In the genomic region with DNA sequence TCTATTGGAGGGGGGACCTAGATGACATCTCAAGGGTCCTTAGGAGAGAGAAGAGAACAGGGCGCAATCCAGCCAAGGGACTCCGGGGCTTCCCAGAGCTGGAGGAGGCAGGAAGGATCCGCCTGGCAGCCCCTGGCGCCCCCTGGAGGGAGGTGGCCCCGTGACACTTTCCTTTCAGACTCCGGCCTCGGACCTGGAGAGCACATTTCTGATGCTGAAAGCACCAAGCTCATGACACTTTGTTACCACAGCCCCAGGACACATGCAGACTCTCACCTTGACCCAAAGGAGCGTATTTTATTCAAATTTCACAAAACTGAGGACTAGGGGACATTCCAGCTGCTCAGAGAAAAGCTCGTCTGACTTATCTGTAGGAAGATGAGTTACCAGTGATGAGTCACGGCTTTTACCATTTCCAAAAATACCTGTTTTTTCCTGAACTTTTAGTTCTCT, we compare ENCODE assay signal across 8 cellular contexts. TPM values are rescaled to one million over a fixed set of nuclear protein-coding genes. Genes with fewer than 3 reads are reported as not detected.
A peak's percentile ranks its signal among the peaks of the same experiment; 100 is the strongest.
DNase-seq lines count a peak whose midpoint lies in the region; ATAC-seq and TF ChIP-seq lines count a peak whose summit lies in the region.

No MANE protein-coding gene starts in this region.

- no peak overlapping the region for H3K4me3 Mint-ChIP-seq in activated T-cell treated with anti-CD3 and anti-CD28 coated beads, Interleukin-2, amount 50 U/mL, for 24 hours

- H4K20me1 ChIP-seq in osteoblast (ENCODE audit: insufficient read depth, low read length): no peaks in the 10 kb centered on the region

- no peaks in the 10 kb centered on the region for H3K79me2 ChIP-seq in osteoblast (ENCODE audit: insufficient read depth, low read length)

- ATAC-seq in GM18870 (IDR thresholded peaks at IDR 0.05; ENCODE audit: unreplicated experiment): no peak
- ATAC-seq in HG02623 (IDR thresholded peaks at IDR 0.05; ENCODE audit: unreplicated experiment): no peak

- H3K4me2 ChIP-seq in osteoblast (ENCODE audit: insufficient read depth, low read length): peak overlapping the region; percentile 78

- peak overlapping the region; percentile 93 for H3K27ac ChIP-seq in osteoblast (ENCODE audit: low read depth, low read length)

- H3K4me1 ChIP-seq in osteoblast (ENCODE audit: insufficient read depth, low read length): peaks cover 30% of the 10 kb centered on the region

- H3K9me3 Mint-ChIP-seq in activated T-cell treated with anti-CD3 and anti-CD28 coated beads, Interleukin-2, amount 50 U/mL, for 24 hours: no peaks in the 10 kb centered on the region

- H3K4me3 ChIP-seq in GM06990 (replicated peaks; ENCODE audit: low read depth, low read length) (no peak overlapping the region), fibroblast of villous mesenchyme (ENCODE audit: low read depth, low read length) (no peak overlapping the region), osteoblast (ENCODE audit: insufficient read depth, low read length) (peak overlapping the region; percentile 39)

- H3K27ac Mint-ChIP-seq in activated T-cell treated with anti-CD3 and anti-CD28 coated beads, Interleukin-2, amount 50 U/mL, for 24 hours: no peak overlapping the region

- H3K9me3 ChIP-seq in osteoblast (ENCODE audit: low read depth, low read length): no peaks in the 10 kb centered on the region

- peak overlapping the region; percentile 23 for H2AFZ ChIP-seq in osteoblast (ENCODE audit: low read length)

- H3K27me3 ChIP-seq in GM06990 (replicated peaks; ENCODE audit: control insufficient read depth, insufficient read depth, low read length) (no peaks in the 10 kb centered on the region; the same call in 1 of the 2 replicates), osteoblast (ENCODE audit: insufficient read depth, low read length) (peaks cover 9% of the 10 kb centered on the region)

- peaks cover 18% of the 10 kb centered on the region for H3K4me1 Mint-ChIP-seq in activated T-cell treated with anti-CD3 and anti-CD28 coated beads, Interleukin-2, amount 50 U/mL, for 24 hours (ENCODE audit: low read depth)

- no peaks in the 10 kb centered on the region for H3K36me3 Mint-ChIP-seq in activated T-cell treated with anti-CD3 and anti-CD28 coated beads, Interleukin-2, amount 50 U/mL, for 24 hours (ENCODE audit: low read depth)

- DNase-seq in GM06990 (ENCODE audit: extremely low read depth, insufficient read length): no peak
- peak; percentile 63 for DNase-seq in NCI-H1694 (lab: John Stamatoyannopoulos, UW)
- peak; percentile 62 for DNase-seq in activated T-cell treated with anti-CD3 and anti-CD28 coated beads, Interleukin-2, amount 50 U/mL, for 24 hours
- peak; percentile 87 for DNase-seq in fibroblast of villous mesenchyme (ENCODE audit: low read depth)
- DNase-seq in osteoblast (ENCODE audit: insufficient read length, low spot score, missing footprints): peak; percentile 91
- no peak for DNase-seq in DMS153 treated with DMSO at 0.1 percent for 48 hours (lab: John Stamatoyannopoulos, UW; ENCODE audit: unreplicated experiment)

- H3K36me3 ChIP-seq in GM06990 (ENCODE audit: control insufficient read depth, insufficient read depth, low read length) (no peaks in the 10 kb centered on the region), osteoblast (ENCODE audit: insufficient read depth, low read length) (no peaks in the 10 kb centered on the region)

- H3K27me3 Mint-ChIP-seq in activated T-cell treated with anti-CD3 and anti-CD28 coated beads, Interleukin-2, amount 50 U/mL, for 24 hours: peaks cover 6% of the 10 kb centered on the region

- peak; percentile 77 for TF ChIP-seq CTCF in GM06990 (IDR thresholded peaks at IDR 0.05; ENCODE audit: insufficient read depth, low read length, poor library complexity, severe bottlenecking)
- TF ChIP-seq CTCF in fibroblast of villous mesenchyme (IDR thresholded peaks at IDR 0.05; ENCODE audit: insufficient read depth, low read depth, low read length): peak; percentile 91
- peak; percentile 75 for TF ChIP-seq CTCF in osteoblast (IDR thresholded peaks at IDR 0.05; ENCODE audit: extremely low read depth, low read depth, low read length)

RNA-seq across cellular contexts. Expression of a gene that starts 21.4 kb away (rescaled TPM):
- 43.8 and 60.0 TPM in 2 replicates for total RNA-seq in fibroblast of villous mesenchyme
- total RNA-seq in osteoblast: 35.8 and 39.2 TPM in 2 replicates

Comparison
In these comparisons a context has a peak if more than half of its experiments do, and no peak if none do; other contexts are left out.
1. DNase-seq: peak in NCI-H1694 (single experiment), activated T-cell treated with anti-CD3 and anti-CD28 coated beads, Interleukin-2, amount 50 U/mL, for 24 hours (single experiment), fibroblast of villous mesenchyme (single experiment) and osteoblast (single experiment); none in GM06990 (single experiment) and DMS153 treated with DMSO at 0.1 percent for 48 hours (single experiment).
2. Peak in every context shown above with its lines, with median percentiles within 50 percentile points of each other: CTCF ChIP-seq.